8 cellular contexts compared by ENCODE assay signal in genomic region chr19:3607398-3608078, GRCh38. TPM values are rescaled to one million over a fixed set of nuclear protein-coding genes. Genes with fewer than 3 reads are reported as not detected.
A peak's percentile ranks its signal among the peaks of the same experiment; 100 is the strongest.
DNase-seq lines count a peak whose midpoint lies in the region; ATAC-seq and TF ChIP-seq lines count a peak whose summit lies in the region.

No MANE protein-coding gene starts in this region.

- H3K4me2 ChIP-seq in GM23338: peak overlapping the region; percentile 95

- H3K36me3 ChIP-seq in GM23338 (ENCODE audit: insufficient read depth) (no peaks in the 10 kb centered on the region), adipocyte (ENCODE audit: control insufficient read depth, insufficient read depth, low read length, severe bottlenecking) (peaks cover 12% of the 10 kb centered on the region), iPS-20b (ENCODE audit: insufficient read depth, low read depth, low read length) (peaks cover 9% of the 10 kb centered on the region; the same call in 1 of the 2 replicates)

- H3K9me3 ChIP-seq in adipocyte (ENCODE audit: control insufficient read depth, low read length): no peaks in the 10 kb centered on the region
- no peaks in the 10 kb centered on the region for H3K9me3 ChIP-seq in iPS-20b (ENCODE audit: insufficient read depth, low read depth, low read length)

- H2AFZ ChIP-seq in GM23338: peak overlapping the region; percentile 80

- H3K27me3 ChIP-seq in GM23338 (ENCODE audit: insufficient read depth): peaks cover 11% of the 10 kb centered on the region
- H3K27me3 ChIP-seq in adipocyte (replicated peaks; ENCODE audit: control insufficient read depth, insufficient read depth, low read length): no peaks in the 10 kb centered on the region
- peaks cover 26% of the 10 kb centered on the region for H3K27me3 ChIP-seq in iPS-20b (ENCODE audit: insufficient read depth, low read length)

- H3F3A ChIP-seq in GM23338 (replicated peaks; ENCODE audit: low read depth): peaks cover 4% of the 10 kb centered on the region; the same call in 1 of the 2 replicates

- peaks cover 10% of the 10 kb centered on the region for H3K4me1 ChIP-seq in GM23338 (ENCODE audit: insufficient read depth)
- peaks cover 9% of the 10 kb centered on the region for H3K4me1 ChIP-seq in adipocyte (ENCODE audit: control insufficient read depth, insufficient read depth, low read length)
- 0 out of 2 replicates have a peak, but pooled peaks cover 3% of the 10 kb centered on the region for H3K4me1 ChIP-seq in iPS-20b (ENCODE audit: insufficient read depth, low read length)

- H3K27ac Mint-ChIP-seq in GM23338: no peak overlapping the region
- H3K27ac Mint-ChIP-seq in stimulated activated effector memory CD8-positive, alpha-beta T cell treated with anti-CD3 and anti-CD28 coated beads, Interleukin-12 subunit alpha, Interleukin-12 subunit beta, amount 100 ng/mL, for 72 hours: peak overlapping the region; percentile 7

- no peak overlapping the region for H3K27ac ChIP-seq in GM23338 (ENCODE audit: low read depth)
- H3K27ac ChIP-seq in iPS-20b (ENCODE audit: low read length): no peak overlapping the region

- H3K4me1 Mint-ChIP-seq in GM23338: peaks cover 11% of the 10 kb centered on the region
- peaks cover 10% of the 10 kb centered on the region for H3K4me1 Mint-ChIP-seq in stimulated activated effector memory CD8-positive, alpha-beta T cell treated with anti-CD3 and anti-CD28 coated beads, Interleukin-12 subunit alpha, Interleukin-12 subunit beta, amount 100 ng/mL, for 72 hours

- H3K79me2 ChIP-seq in GM23338 (replicated peaks; ENCODE audit: insufficient read depth): no peaks in the 10 kb centered on the region

- H3K4me3 ChIP-seq in GM23338 (peak overlapping the region; percentile 64), adipocyte (ENCODE audit: low read length) (peak overlapping the region; percentile 70), iPS-20b (ENCODE audit: low read length) (peak overlapping the region; percentile 67)

- H3K27me3 Mint-ChIP-seq in GM23338 (ENCODE audit: insufficient read depth, low read depth, poor library complexity): peaks cover 7% of the 10 kb centered on the region

- no peaks in the 10 kb centered on the region for H4K20me1 ChIP-seq in GM23338 (replicated peaks; ENCODE audit: insufficient read depth)

- ATAC-seq in GM23338 (peak; percentile 59), GM21360 (IDR thresholded peaks at IDR 0.05; ENCODE audit: unreplicated experiment) (no peak)
- no peak for ATAC-seq in stimulated activated effector memory CD8-positive, alpha-beta T cell treated with anti-CD3 and anti-CD28 coated beads, Interleukin-12 subunit alpha, Interleukin-12 subunit beta, amount 100 ng/mL, for 72 hours

- H3K9ac ChIP-seq in adipocyte (ENCODE audit: low read length) (peak overlapping the region; percentile 78), iPS-20b (ENCODE audit: low read depth, low read length) (no peak overlapping the region)

- H3K4me3 Mint-ChIP-seq in GM23338: peak overlapping the region; percentile 69
- H3K4me3 Mint-ChIP-seq in stimulated activated effector memory CD8-positive, alpha-beta T cell treated with anti-CD3 and anti-CD28 coated beads, Interleukin-12 subunit alpha, Interleukin-12 subunit beta, amount 100 ng/mL, for 72 hours: no peak overlapping the region

- no peaks in the 10 kb centered on the region for H3K9me3 Mint-ChIP-seq in GM23338
- no peaks in the 10 kb centered on the region for H3K9me3 Mint-ChIP-seq in stimulated activated effector memory CD8-positive, alpha-beta T cell treated with anti-CD3 and anti-CD28 coated beads, Interleukin-12 subunit alpha, Interleukin-12 subunit beta, amount 100 ng/mL, for 72 hours

- DNase-seq in GM23338 (ENCODE audit: low spot score): peak; percentile 81
- no peak for DNase-seq in adipocyte (ENCODE audit: low read depth)
- DNase-seq in stimulated activated effector memory CD8-positive, alpha-beta T cell treated with anti-CD3 and anti-CD28 coated beads, Interleukin-12 subunit alpha, Interleukin-12 subunit beta, amount 100 ng/mL, for 72 hours (ENCODE audit: low spot score in 2 of 2): no peak
- DNase-seq in H4 (ENCODE audit: low spot score): no peak
- DNase-seq in NCI-H510A treated with DMSO at 0.1 percent for 48 hours (lab: John Stamatoyannopoulos, UW): no peak
- no peak for DNase-seq in cortex of kidney (lab: John Stamatoyannopoulos, UW)

- H3K36me3 Mint-ChIP-seq in GM23338 (ENCODE audit: low read depth): peaks cover 13% of the 10 kb centered on the region
- H3K36me3 Mint-ChIP-seq in stimulated activated effector memory CD8-positive, alpha-beta T cell treated with anti-CD3 and anti-CD28 coated beads, Interleukin-12 subunit alpha, Interleukin-12 subunit beta, amount 100 ng/mL, for 72 hours: peaks cover 11% of the 10 kb centered on the region

- no peak for TF ChIP-seq CTCF in GM23338 (conservative IDR thresholded peaks at IDR 0.05; ENCODE audit: low read depth in 2 of 2)

- no peaks in the 10 kb centered on the region for H3K9me2 ChIP-seq in GM23338 (ENCODE audit: insufficient read depth)

TF ChIP-seq in GM23338, 12 proteins besides CTCF, POLR2A, EP300 and RAD21:
- no peak for TF ChIP-seq EZH2phosphoT487 (IDR thresholded peaks at IDR 0.05; ENCODE audit: unreplicated experiment)
- TF ChIP-seq POLR2AphosphoS5 (IDR thresholded peaks at IDR 0.05; ENCODE audit: low read depth): 0 out of 2 replicates have a peak, but pooled peaks have one; percentile 39
- no peak for TF ChIP-seq NANOG (IDR thresholded peaks at IDR 0.05; ENCODE audit: borderline replicate concordance)
- TF ChIP-seq EZH2 (IDR thresholded peaks at IDR 0.05; ENCODE audit: low read depth, unreplicated experiment): no peak
- no peak for TF ChIP-seq ETS1 (IDR thresholded peaks at IDR 0.05)

RNA-seq across cellular contexts. Expression of gene TBXA2R, which starts 0.9 kb away (rescaled TPM):
- total RNA-seq in GM23338 (2014; rRNA removed; shearing (Covaris generic)): 0.73 and 0.82 TPM in 2 replicates
- 0.42 and 0.47 TPM in 2 replicates for polyA plus RNA-seq in GM23338 (2016; fragmentation: Nextera tagmentation; extraction: Ambion mirVana)
- 1.6 TPM in 1 of 2 replicates, not detected in the other for total RNA-seq in H4 (2014; rRNA removed; shearing (Covaris generic))

RNA-seq across cellular contexts. Expression of gene CACTIN, which starts 19.1 kb away (rescaled TPM):
- 47.4 and 47.7 TPM in 2 replicates for total RNA-seq in GM23338 (2014; rRNA removed; shearing (Covaris generic))
- polyA plus RNA-seq in GM23338 (2016; fragmentation: Nextera tagmentation; extraction: Ambion mirVana): 14.3 and 16.9 TPM in 2 replicates
- 12.1 and 13.9 TPM in 2 replicates for total RNA-seq in H4 (2014; rRNA removed; shearing (Covaris generic))

RNA-seq across cellular contexts. Expression of gene GIPC3, which starts 22.3 kb away (rescaled TPM):
- total RNA-seq in GM23338 (2014; rRNA removed; shearing (Covaris generic)): 0.59 and 1.6 TPM in 2 replicates
- polyA plus RNA-seq in GM23338 (2016; fragmentation: Nextera tagmentation; extraction: Ambion mirVana): 0.26 and 0.48 TPM in 2 replicates
- total RNA-seq in H4 (2014; rRNA removed; shearing (Covaris generic)): not detected in 2 replicates

RNA-seq across cellular contexts. Expression of gene HMG20B, which starts 34.8 kb away (rescaled TPM):
- 107 and 130 TPM in 2 replicates for total RNA-seq in GM23338 (2014; rRNA removed; shearing (Covaris generic))
- polyA plus RNA-seq in GM23338 (2016; fragmentation: Nextera tagmentation; extraction: Ambion mirVana): 74.1 and 77.8 TPM in 2 replicates
- 72.2 and 90.8 TPM in 2 replicates for total RNA-seq in H4 (2014; rRNA removed; shearing (Covaris generic))

RNA-seq across cellular contexts. Expression of gene MFSD12, which starts 50.2 kb away (rescaled TPM):
- total RNA-seq in GM23338 (2014; rRNA removed; shearing (Covaris generic)): 75.5 and 91.1 TPM in 2 replicates
- 35.3 and 36.1 TPM in 2 replicates for polyA plus RNA-seq in GM23338 (2016; fragmentation: Nextera tagmentation; extraction: Ambion mirVana)
- total RNA-seq in H4 (2014; rRNA removed; shearing (Covaris generic)): 32.1 and 55.1 TPM in 2 replicates
